Comparison of ENCODE assay signal across 15 cellular contexts in genomic region chr9:14485366-14485765, GRCh38.
"Had no signal": no experiment of that assay in that cellular context is flagged by ENCODE, and none has a peak within 500 bp of the region (broad histone marks: within the 10 kb centered on the region; RNA-seq: fewer than 3 reads in every experiment).

No MANE protein-coding gene starts in this region.

- DNase-seq: activated CD4-positive, alpha-beta T cell treated with anti-CD3 and anti-CD28 coated beads, Interleukin-2, amount 50 U/mL, for 1 hour; activated naive CD4-positive, alpha-beta T cell treated with anti-CD3 and anti-CD28 coated beads, Interleukin-2, amount 10 ng/mL, durations not matched to agents 7 days and 5 days; activated T-cell treated with anti-CD3 and anti-CD28 coated beads for 4 hours; body of pancreas; dorsolateral prefrontal cortex; gastrocnemius medialis; heart right ventricle; islet precursor cell; psoas muscle; sigmoid colon; stimulated activated CD4-positive, alpha-beta T cell treated with anti-CD3 and anti-CD28 coated beads, Interleukin-12 subunit alpha, Interleukin-12 subunit beta, amount 100 ng/mL, for 4 hours; stimulated activated naive CD4-positive, alpha-beta T cell treated with Interleukin-2 at 50 U/mL for 16 hours; T-helper 17 cell; upper lobe of left lung had no signal

- H3K9me3 ChIP-seq: body of pancreas, gastrocnemius medialis, heart right ventricle, psoas muscle, sigmoid colon, upper lobe of left lung had no signal

- H3K27ac ChIP-seq: body of pancreas, dorsolateral prefrontal cortex, gastrocnemius medialis, heart right ventricle, psoas muscle, sigmoid colon, upper lobe of left lung had no signal

- H3K36me3 ChIP-seq: gastrocnemius medialis, heart right ventricle, sigmoid colon, upper lobe of left lung had no signal

- H3K27me3 ChIP-seq: body of pancreas, gastrocnemius medialis, sigmoid colon, upper lobe of left lung had no signal

- H3K4me1 ChIP-seq: body of pancreas, gastrocnemius medialis, heart right ventricle, psoas muscle, sigmoid colon, upper lobe of left lung had no signal

- ATAC-seq: activated T-helper 17 cell treated with anti-CD3 and anti-CD28 coated beads, Interleukin-2, amount 50 U/mL, for 72 hours; body of pancreas; gastrocnemius medialis; heart right ventricle; psoas muscle; T-helper 17 cell had no signal

- H3K4me3 ChIP-seq: body of pancreas, dorsolateral prefrontal cortex, gastrocnemius medialis, heart right ventricle, psoas muscle, sigmoid colon, upper lobe of left lung had no signal
